In genomic region chr19:9995079-9995478, GRCh38 we compare ENCODE assay signal across 34 cellular contexts. TPM values are rescaled to one million over a fixed set of nuclear protein-coding genes. Genes with fewer than 3 reads are reported as not detected.
"Had no signal": no experiment of that assay in that cellular context is flagged by ENCODE, and none has a peak within 500 bp of the region (broad histone marks: within the 10 kb centered on the region; RNA-seq: fewer than 3 reads in every experiment).

No MANE protein-coding gene starts in this region.

- H3K9me3 Mint-ChIP-seq: activated B cell treated with CpG ODN at 0.5 μM for 24 hours; activated CD4-positive, alpha-beta T cell treated with anti-CD3 and anti-CD28 coated beads, Interleukin-2, amount 10 ng/mL, durations not matched to agents 24 days and 14 days; activated naive CD4-positive, alpha-beta T cell treated with anti-CD3 and anti-CD28 coated beads, Interleukin-2, amount 50 U/mL, for 72 hours; activated naive CD8-positive, alpha-beta T cell treated with anti-CD3 and anti-CD28 coated beads, Interleukin-2, amount 50 U/mL, for 24 hours; activated T-cell treated with anti-CD3 and anti-CD28 coated beads, Interleukin-2, amount 50 U/mL, for 4 hours had no signal

- H3K27ac Mint-ChIP-seq: activated B cell treated with CpG ODN at 0.5 μM for 24 hours; activated CD4-positive, alpha-beta T cell treated with anti-CD3 and anti-CD28 coated beads, Interleukin-2, amount 10 ng/mL, durations not matched to agents 24 days and 14 days; activated CD8-positive, alpha-beta memory T cell treated with anti-CD3 and anti-CD28 coated beads, Interleukin-2, amount 10 ng/mL, durations not matched to agents 7 days and 5 days; activated naive CD4-positive, alpha-beta T cell treated with anti-CD3 and anti-CD28 coated beads, Interleukin-2, amount 50 U/mL, for 72 hours; activated naive CD8-positive, alpha-beta T cell treated with anti-CD3 and anti-CD28 coated beads, Interleukin-2, amount 50 U/mL, for 24 hours had no signal

- H3K36me3 Mint-ChIP-seq: activated CD8-positive, alpha-beta memory T cell treated with anti-CD3 and anti-CD28 coated beads, Interleukin-2, amount 10 ng/mL, durations not matched to agents 7 days and 5 days; activated naive CD4-positive, alpha-beta T cell treated with anti-CD3 and anti-CD28 coated beads, Interleukin-2, amount 50 U/mL, for 72 hours had no signal

- DNase-seq: activated B cell treated with CpG ODN at 0.5 μM for 24 hours; activated CD4-positive, alpha-beta T cell treated with anti-CD3 and anti-CD28 coated beads for 1 hour; activated CD4-positive, alpha-beta T cell treated with anti-CD3 and anti-CD28 coated beads, Interleukin-2, amount 10 ng/mL, durations not matched to agents 24 days and 14 days; activated CD4-positive, alpha-beta T cell treated with anti-CD3 and anti-CD28 coated beads, Interleukin-2, amount 50 U/mL, for 48 hours; activated CD8-positive, alpha-beta memory T cell treated with anti-CD3 and anti-CD28 coated beads, Interleukin-2, amount 10 ng/mL, durations not matched to agents 7 days and 5 days; activated effector memory CD4-positive, alpha-beta T cell treated with anti-CD3 and anti-CD28 coated beads, Interleukin-2, amount 50 U/mL, for 16 hours; activated naive CD4-positive, alpha-beta T cell treated with Interleukin-2 at 50 U/mL for 16 hours; activated naive CD8-positive, alpha-beta T cell treated with anti-CD3 and anti-CD28 coated beads, Interleukin-2, amount 50 U/mL, for 24 hours; activated T-cell treated with anti-CD3 and anti-CD28 coated beads, Interleukin-2, amount 50 U/mL, for 4 hours; amniotic stem cell; body of pancreas; central memory CD4-positive, alpha-beta T cell; NCI-H1048; NCI-H146; NCI-H187 treated with DMSO at 0.1 percent for 48 hours; NCI-H2081 treated with DMSO at 0.1 percent for 48 hours; NCI-H446; NCI-H524; OCI-M1; RPMI8226; SW 1271; T-helper 9 cell had no signal

- H3K27ac ChIP-seq: ascending aorta, body of pancreas, coronary artery, SJSA1 had no signal

- ATAC-seq: activated CD8-positive, alpha-beta memory T cell treated with anti-CD3 and anti-CD28 coated beads, Interleukin-2, amount 10 ng/mL, durations not matched to agents 7 days and 5 days; activated naive CD4-positive, alpha-beta T cell treated with anti-CD3 and anti-CD28 coated beads, Interleukin-2, amount 50 U/mL, for 72 hours; activated naive CD8-positive, alpha-beta T cell treated with anti-CD3 and anti-CD28 coated beads, Interleukin-2, amount 50 U/mL, for 24 hours; activated T-cell treated with anti-CD3 and anti-CD28 coated beads, Interleukin-2, amount 50 U/mL, for 4 hours; body of pancreas; Panc1; Right ventricle myocardium inferior; SK-N-SH treated with all-trans-retinoic acid at 6 μM for 48 hours had no signal

- H3K4me3 ChIP-seq: ascending aorta, body of pancreas, coronary artery, SJSA1 had no signal

- H3K36me3 ChIP-seq: ascending aorta, SJSA1 had no signal

- H3K4me3 Mint-ChIP-seq: activated B cell treated with CpG ODN at 0.5 μM for 24 hours; activated CD4-positive, alpha-beta T cell treated with anti-CD3 and anti-CD28 coated beads, Interleukin-2, amount 10 ng/mL, durations not matched to agents 24 days and 14 days; activated CD8-positive, alpha-beta memory T cell treated with anti-CD3 and anti-CD28 coated beads, Interleukin-2, amount 10 ng/mL, durations not matched to agents 7 days and 5 days; activated naive CD8-positive, alpha-beta T cell treated with anti-CD3 and anti-CD28 coated beads, Interleukin-2, amount 50 U/mL, for 24 hours; activated T-cell treated with anti-CD3 and anti-CD28 coated beads, Interleukin-2, amount 50 U/mL, for 4 hours had no signal

- H3K4me1 ChIP-seq: ascending aorta, body of pancreas, SJSA1 had no signal

- H3K9me3 ChIP-seq: ascending aorta, body of pancreas, SJSA1 had no signal

- FAIRE-seq: bronchial epithelial cell, TTC549 had no signal

RNA-seq across cellular contexts. Expression of gene COL5A3, which starts 15.2 kb away (rescaled TPM):
- total RNA-seq: activated B cell treated with CpG ODN at 0.5 μM for 24 hours had no signal

RNA-seq across cellular contexts. Expression of gene RDH8, which starts 18.2 kb away (rescaled TPM):
- total RNA-seq: activated B cell treated with CpG ODN at 0.5 μM for 24 hours; activated CD4-positive, alpha-beta T cell treated with anti-CD3 and anti-CD28 coated beads, Interleukin-2, amount 10 ng/mL, durations not matched to agents 24 days and 14 days; activated CD8-positive, alpha-beta memory T cell treated with anti-CD3 and anti-CD28 coated beads, Interleukin-2, amount 10 ng/mL, durations not matched to agents 7 days and 5 days; activated naive CD4-positive, alpha-beta T cell treated with anti-CD3 and anti-CD28 coated beads, Interleukin-2, amount 50 U/mL, for 72 hours; activated T-cell treated with anti-CD3 and anti-CD28 coated beads, Interleukin-2, amount 50 U/mL, for 4 hours; ascending aorta; body of pancreas; bronchial epithelial cell; chondrocyte; MCF 10A; Right ventricle myocardium inferior; SJSA1; T-helper 1 cell treated with Interleukin-12 subunit alpha and Interleukin-12 subunit beta and Interleukin-4 antibody, amounts not matched to agents 30 ng/mL and 1 ng/mL, for 36 hours had no signal

RNA-seq across cellular contexts. Expression of gene OLFM2, which starts 58.8 kb away (rescaled TPM):
- total RNA-seq: activated B cell treated with CpG ODN at 0.5 μM for 24 hours, MCF 10A had no signal
